Comparison of ENCODE assay signal across 1 cellular context in genomic region chr15:42575188-42576039, GRCh38.
A peak's percentile ranks its signal among the peaks of the same experiment; 100 is the strongest.
TF ChIP-seq lines count a peak whose summit lies in the region.

Gene STARD9, plus strand, starts transcription at chr15:42575606. Its CDS starts 110 bp downstream, at chr15:42575716.

TF ChIP-seq in GM12878, 131 proteins besides CTCF, POLR2A, EP300 and RAD21 (continued from another document):
- TF ChIP-seq RFX5 (IDR thresholded peaks at IDR 0.05; ENCODE audit: low read depth, low read length) (no peak), SPI1 (IDR thresholded peaks at IDR 0.05; ENCODE audit: borderline replicate concordance, insufficient read depth, low read depth, low read length) (no peak), CREB1 (IDR thresholded peaks at IDR 0.05; ENCODE audit: low read depth) (0 out of 2 replicates have a peak, but pooled peaks have one; percentile 19), MLLT1 (IDR thresholded peaks at IDR 0.05) (no peak), ELK1 (IDR thresholded peaks at IDR 0.05; ENCODE audit: low read depth, low read length) (no peak), CEBPZ (IDR thresholded peaks at IDR 0.05; ENCODE audit: low read depth, low read length) (no peak), ZBED1 (IDR thresholded peaks at IDR 0.05; ENCODE audit: borderline replicate concordance) (no peak), NKRF (conservative IDR thresholded peaks at IDR 0.05) (peak; percentile 72), NR2F1 (conservative IDR thresholded peaks at IDR 0.05) (0 out of 2 replicates have a peak, but pooled peaks have one; percentile 15), POLR2AphosphoS5 (IDR thresholded peaks at IDR 0.05; ENCODE audit: low read length) (peak; percentile 73), MEF2B (IDR thresholded peaks at IDR 0.05; ENCODE audit: partially characterized antibody, poor library complexity, severe bottlenecking) (peak; percentile 61), SP1 (IDR thresholded peaks at IDR 0.05; ENCODE audit: low read depth, low read length) (peak; percentile 70)
